Comparison of ENCODE assay signal across 6 cellular contexts in the genomic region with DNA sequence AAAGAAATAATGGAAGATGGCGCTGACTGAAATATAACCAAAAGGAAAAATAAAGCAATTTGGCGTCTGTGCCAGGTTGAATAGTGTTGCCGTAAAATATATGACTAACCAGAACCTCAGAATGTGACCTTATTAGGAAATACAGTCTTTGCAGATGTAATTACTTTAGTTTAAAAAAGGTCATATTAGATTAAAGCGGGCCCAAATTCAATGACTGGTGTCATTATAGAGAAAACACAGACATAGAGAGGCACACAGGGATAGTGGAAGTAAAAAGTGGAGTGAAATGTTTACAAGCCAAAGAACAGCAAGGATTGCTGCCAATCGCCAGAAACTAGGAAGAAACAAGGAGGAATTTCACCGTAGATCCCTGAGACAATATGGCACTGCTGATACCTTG.
"Had no signal": no experiment of that assay in that cellular context is flagged by ENCODE, and none has a peak within 500 bp of the region (broad histone marks: within the 10 kb centered on the region; RNA-seq: fewer than 3 reads in every experiment).

No MANE protein-coding gene starts in this region.

- H3K9ac ChIP-seq: GM23248 had no signal

- H3K4me3 ChIP-seq: GM23248, K562 had no signal

- H2AFZ ChIP-seq: GM23248 had no signal

- ATAC-seq: K562 had no signal

- DNase-seq: GM23248, H9, HCEC 1CT, IMR-90, KG1 had no signal

- H3K27ac ChIP-seq: GM23248 had no signal
